Comparison of ENCODE assay signal across 22 cellular contexts in genomic region chr9:38243993-38244392, GRCh38.
A peak's percentile ranks its signal among the peaks of the same experiment; 100 is the strongest.
DNase-seq lines count a peak whose midpoint lies in the region; ATAC-seq and TF ChIP-seq lines count a peak whose summit lies in the region.
"Had no signal": no experiment of that assay in that cellular context is flagged by ENCODE, and none has a peak within 500 bp of the region (broad histone marks: within the 10 kb centered on the region; RNA-seq: fewer than 3 reads in every experiment).

No MANE protein-coding gene starts in this region.

- no peaks in the 10 kb centered on the region for H3K9me3 ChIP-seq in SK-N-SH
- peaks cover 0 to 4% of the 10 kb centered on the region in 2 donors for H3K9me3 ChIP-seq in neuronal stem cell (replicated peaks in 1 of 2; ENCODE audit: control insufficient read depth in 2 of 2, insufficient read depth in 1 of 2, low read depth in 1 of 2, low read length in 2 of 2)
- H3K9me3 ChIP-seq: MG63 had no signal

- no peak overlapping the region for H3K27ac Mint-ChIP-seq in MCF 10A (ENCODE audit: low read depth, unreplicated experiment)
- H3K27ac Mint-ChIP-seq: IgD-negative memory B cell had no signal

- no peak overlapping the region for H3K4me3 Mint-ChIP-seq in MCF 10A (ENCODE audit: unreplicated experiment)
- H3K4me3 Mint-ChIP-seq: CD14-positive monocyte, IgD-negative memory B cell had no signal

- no peaks in the 10 kb centered on the region for H3K9me3 Mint-ChIP-seq in MCF 10A (ENCODE audit: unreplicated experiment)

- no peaks in the 10 kb centered on the region for H3K36me3 Mint-ChIP-seq in MCF 10A (ENCODE audit: insufficient read depth, unreplicated experiment)
- H3K36me3 Mint-ChIP-seq: CD14-positive monocyte, IgD-negative memory B cell had no signal

- H3K14ac ChIP-seq in neuronal stem cell (ENCODE audit: low read length): no peak overlapping the region

- TF ChIP-seq EP300 in SK-N-SH (IDR thresholded peaks at IDR 0.05; ENCODE audit: borderline replicate concordance in 1 of 2, low read depth in 1 of 2, low read length in 1 of 2): no peak

- 69% methylated on average over 4 of the region's 4 CpGs for WGBS in SK-N-SH (ENCODE audit: low lambda C conversion rate)
- WGBS in neuronal stem cell (ENCODE audit: extremely low coverage in 2 of 2, insufficient read length in 2 of 2, insufficient replicate concordance in 1 of 2), 2 donors: no CpG with 5 or more reads among the region's 4 CpGs

- peak overlapping the region; percentile 19 for H3K18ac ChIP-seq in neuronal stem cell (ENCODE audit: low read length)

- no peaks in the 10 kb centered on the region for H4K20me1 ChIP-seq in SK-N-SH (ENCODE audit: insufficient read depth)
- H4K20me1 ChIP-seq in KMS-11 (ENCODE audit: insufficient read depth): no peaks in the 10 kb centered on the region

- no peak overlapping the region for H2BK12ac ChIP-seq in neuronal stem cell (ENCODE audit: low read length)

- H3K36me3 ChIP-seq in SK-N-SH (replicated peaks in 1 of 2; ENCODE audit: control insufficient read depth in 1 of 2, insufficient read depth in 2 of 2, low read length in 1 of 2) (no peaks in the 10 kb centered on the region), KMS-11 (ENCODE audit: insufficient read depth) (no peaks in the 10 kb centered on the region), neuronal stem cell (replicated peaks in 1 of 2; ENCODE audit: control insufficient read depth in 2 of 2, insufficient read depth in 2 of 2, low read length in 2 of 2) (no peaks in the 10 kb centered on the region)
- H3K36me3 ChIP-seq: HAP-1, MG63 had no signal

- H3K9me2 ChIP-seq in SK-N-SH: no peaks in the 10 kb centered on the region

- no TSS peak for BruUV-seq in MCF 10A (replicated peaks; lab: Mats Ljungman, UMichigan)

- H3K9ac ChIP-seq in SK-N-SH: no peak overlapping the region
- H3K9ac ChIP-seq in KMS-11: no peak overlapping the region
- no peak overlapping the region for H3K9ac ChIP-seq in neuronal stem cell (ENCODE audit: low read depth, low read length, poor library complexity)
- H3K9ac ChIP-seq: GM23248 had no signal

- no peaks in the 10 kb centered on the region for H3K79me1 ChIP-seq in neuronal stem cell (ENCODE audit: low read depth, low read length)

- no peak overlapping the region for H2BK5ac ChIP-seq in neuronal stem cell (ENCODE audit: low read length)

- H3K27me3 ChIP-seq in SK-N-SH (ENCODE audit: insufficient read depth): no peaks in the 10 kb centered on the region; the same call in 1 of the 2 replicates
- H3K27me3 ChIP-seq in KMS-11 (ENCODE audit: insufficient read depth, low read depth): no peaks in the 10 kb centered on the region
- peaks cover 0 to 2% (median 0%) of the 10 kb centered on the region in 3 experiments for H3K27me3 ChIP-seq in neuronal stem cell (ENCODE audit: control insufficient read depth in 3 of 3, insufficient read depth in 3 of 3, low read depth in 1 of 3, low read length in 3 of 3)
- H3K27me3 ChIP-seq: MG63 had no signal

- POLR2A ChIA-PET in SK-N-SH (lab: Yijun Ruan, JAX) (no interaction called here), MCF 10A (lab: Yijun Ruan, JAX) (interaction anchor here (0.6 kb wide), 1 partner anchor 524 kb away, joined by 3 read pairs; no protein-coding TSS in a partner anchor)

- H3K27ac ChIP-seq in SK-N-SH (ENCODE audit: low read depth in 2 of 2, low read length in 1 of 2) (peak overlapping the region in 1 of 2 experiments; percentile 74; a peak in 2 of 4 replicates), KMS-11 (peak overlapping the region; percentile 33; the same call in 1 of the 2 replicates), neuronal stem cell (replicated peaks; ENCODE audit: low read length) (no peak overlapping the region), substantia nigra (ENCODE audit: low read depth, low read length, poor library complexity, severe bottlenecking) (no peak overlapping the region)
- H3K27ac ChIP-seq: GM23248 had no signal

- no peak overlapping the region for H2AFZ ChIP-seq in SK-N-SH (ENCODE audit: low read depth)
- peak overlapping the region; percentile 7; the same call in 1 of the 2 replicates for H2AFZ ChIP-seq in KMS-11 (ENCODE audit: low read depth)
- no peak overlapping the region for H2AFZ ChIP-seq in neuronal stem cell (ENCODE audit: low read length)
- H2AFZ ChIP-seq: GM23248 had no signal

- H3K4ac ChIP-seq in neuronal stem cell (ENCODE audit: low read length): no peak overlapping the region

- H4K8ac ChIP-seq in neuronal stem cell (ENCODE audit: low read depth, low read length): no peak overlapping the region

- H3K27me3 Mint-ChIP-seq in MCF 10A (ENCODE audit: insufficient read depth, unreplicated experiment): peaks cover 4% of the 10 kb centered on the region
- H3K27me3 Mint-ChIP-seq: IgD-negative memory B cell had no signal

- H2AK5ac ChIP-seq in neuronal stem cell (ENCODE audit: low read depth, low read length): no peak overlapping the region

- H2BK120ac ChIP-seq in neuronal stem cell (ENCODE audit: low read depth, low read length): no peak overlapping the region

- H3K4me1 ChIP-seq in SK-N-SH (ENCODE audit: control insufficient read depth in 1 of 2, insufficient read depth in 2 of 2, low read depth in 1 of 2, low read length in 1 of 2) (peaks cover 0 to 3% of the 10 kb centered on the region in 2 experiments; a peak in 2 of 4 replicates), KMS-11 (ENCODE audit: low read depth, poor library complexity, severe bottlenecking) (peaks cover 30% of the 10 kb centered on the region), neuronal stem cell (ENCODE audit: control insufficient read depth in 2 of 2, insufficient read depth in 1 of 2, low read depth in 1 of 2, low read length in 2 of 2) (no peaks in the 10 kb centered on the region)
- H3K4me1 ChIP-seq: HAP-1 had no signal

- H4K91ac ChIP-seq in neuronal stem cell (ENCODE audit: low read depth, low read length, poor library complexity): no peak overlapping the region

- no peak overlapping the region for H3K23ac ChIP-seq in neuronal stem cell (ENCODE audit: low read depth, low read length, poor library complexity)

- TF ChIP-seq RAD21 in SK-N-SH (IDR thresholded peaks at IDR 0.05; ENCODE audit: low read length): no peak

- no peak overlapping the region for H2BK15ac ChIP-seq in neuronal stem cell (ENCODE audit: low read length)

- CTCF ChIA-PET in SK-N-SH (lab: Yijun Ruan, JAX) (interaction anchor here (1.0 to 2.1 kb wide), 3 partner anchors 11 to 330 kb away, joined by 3 to 5 read pairs (median 4); no protein-coding TSS in a partner anchor), MCF 10A (lab: Yijun Ruan, JAX) (interaction anchor here (0.6 to 1.0 kb wide), 2 partner anchors 20 to 156 kb away, joined by 3 read pairs; no protein-coding TSS in a partner anchor)

- TF ChIP-seq CTCF in SK-N-SH (IDR thresholded peaks at IDR 0.05) (no peak), KMS-11 (conservative IDR thresholded peaks at IDR 0.05; ENCODE audit: low read depth, low read length) (no peak), MCF 10A (IDR thresholded peaks at IDR 0.05; ENCODE audit: unreplicated experiment) (no peak)

- H3K4me1 Mint-ChIP-seq in MCF 10A (ENCODE audit: insufficient read depth, unreplicated experiment): no peaks in the 10 kb centered on the region
- H3K4me1 Mint-ChIP-seq: CD14-positive monocyte, IgD-negative memory B cell had no signal

- intact Hi-C loops in MCF 10A (cut with micrococcal nuclease): no loop called here

- no peaks in the 10 kb centered on the region for H3K79me2 ChIP-seq in SK-N-SH (ENCODE audit: insufficient read depth)
- H3K79me2 ChIP-seq in KMS-11 (ENCODE audit: insufficient read depth, low read depth): no peaks in the 10 kb centered on the region

- no peaks in the 10 kb centered on the region for H3F3A ChIP-seq in SK-N-SH (replicated peaks; ENCODE audit: insufficient read depth)

- ATAC-seq in SK-N-SH treated with all-trans-retinoic acid at 6 μM for 48 hours: no peak

- DNase-seq in SK-N-SH (peak; percentile 25), RPMI8226 (peak; percentile 80), neuronal stem cell (ENCODE audit: low spot score) (no peak), NCI-H2081 (lab: John Stamatoyannopoulos, UW) (no peak), substantia nigra (lab: John Stamatoyannopoulos, UW) (no peak), MCF 10A (ENCODE audit: unreplicated experiment) (no peak)
- DNase-seq: DMS79, GM23248, Karpas-422, MG63, NCI-H1048, NCI-H1417 treated with DMSO at 0.1 percent for 48 hours, NCI-H187, NCI-H2107, NCI-H2227 treated with DMSO at 0.1 percent for 48 hours, NCI-H510A, SHP77 had no signal

- no peak overlapping the region for H3K4me2 ChIP-seq in SK-N-SH
- H3K4me2 ChIP-seq in KMS-11: peak overlapping the region; percentile 34; the same call in 1 of the 2 replicates
- H3K4me2 ChIP-seq in neuronal stem cell (ENCODE audit: insufficient read depth, low read length, poor library complexity, severe bottlenecking): no peak overlapping the region

- H3K4me3 ChIP-seq in SK-N-SH (ENCODE audit: low read depth in 2 of 2, low read length in 1 of 2): no peak overlapping the region
- no peak overlapping the region for H3K4me3 ChIP-seq in KMS-11 (IDR thresholded peaks at IDR 0.05; ENCODE audit: insufficient read depth, low read depth, low read length)
- no peak overlapping the region for H3K4me3 ChIP-seq in neuronal stem cell (ENCODE audit: low read length in 2 of 2)
- H3K4me3 ChIP-seq: GM23248, HAP-1, MG63 had no signal

TF ChIP-seq in SK-N-SH, 30 proteins besides CTCF, POLR2A, EP300 and RAD21 (continues in another document):
- TF ChIP-seq NRF1 (IDR thresholded peaks at IDR 0.05; ENCODE audit: low read depth, low read length): no peak
- TF ChIP-seq JUND (IDR thresholded peaks at IDR 0.05): no peak
- TF ChIP-seq TAF1 (IDR thresholded peaks at IDR 0.05; ENCODE audit: borderline replicate concordance, low read depth, low read length): no peak

TF ChIP-seq in SK-N-SH treated with all-trans-retinoic acid at 6 μM for 48 hours, 23 proteins besides CTCF, POLR2A, EP300 and RAD21 (continues in another document):
- no peak for TF ChIP-seq OSR1 (CRISPR knock-in tag; IDR thresholded peaks at IDR 0.05)
- TF ChIP-seq PATZ1 (CRISPR knock-in tag; IDR thresholded peaks at IDR 0.05; ENCODE audit: borderline replicate concordance): no peak
- no peak for TF ChIP-seq ZFP3 (CRISPR knock-in tag; IDR thresholded peaks at IDR 0.05)

Comparison
In these comparisons a context has a peak if more than half of its experiments do, and no peak if none do; other contexts are left out.
1. DNase-seq: peak in SK-N-SH (single experiment) and RPMI8226 (single experiment); none in neuronal stem cell (single experiment), NCI-H2081 (0 of 2), substantia nigra (0 of 49) and MCF 10A (single experiment).